ENCODE assay signal across 9 cellular contexts in genomic region chr3:40718681-40719080, GRCh38.
DNase-seq lines count a peak whose midpoint lies in the region; ATAC-seq and TF ChIP-seq lines count a peak whose summit lies in the region.
"Had no signal": no experiment of that assay in that cellular context is flagged by ENCODE, and none has a peak within 500 bp of the region (broad histone marks: within the 10 kb centered on the region; RNA-seq: fewer than 3 reads in every experiment).

No MANE protein-coding gene starts in this region.

- H3K4me2 ChIP-seq in neural progenitor cell: no peak overlapping the region

- peaks cover 17% of the 10 kb centered on the region for H3K4me1 Mint-ChIP-seq in neural progenitor cell
- H3K4me1 Mint-ChIP-seq in activated T-helper 17 cell treated with anti-CD3 and anti-CD28 coated beads, Interleukin-2, amount 50 U/mL, for 72 hours: no peaks in the 10 kb centered on the region
- H3K4me1 Mint-ChIP-seq in endodermal cell: peaks cover 5% of the 10 kb centered on the region

- H2AFZ ChIP-seq in neural progenitor cell (replicated peaks): peak overlapping the region; percentile 46

- H3K36me3 ChIP-seq in neural progenitor cell (no peaks in the 10 kb centered on the region), endodermal cell (ENCODE audit: control insufficient read depth, insufficient read depth, low read length) (no peaks in the 10 kb centered on the region)

- 100% methylated on average over 1 of the region's 1 CpG for WGBS in endodermal cell (ENCODE audit: insufficient coverage in 1 of 2, insufficient read length in 1 of 2), 2 experiments

- H3K4me3 ChIP-seq in neural progenitor cell: no peak overlapping the region
- no peak overlapping the region for H3K4me3 ChIP-seq in endodermal cell (ENCODE audit: low read length)

- H3K9me3 ChIP-seq in neural progenitor cell (ENCODE audit: low read depth): no peaks in the 10 kb centered on the region
- no peaks in the 10 kb centered on the region for H3K9me3 ChIP-seq in endodermal cell (ENCODE audit: control insufficient read depth, low read length)

- ATAC-seq in GM19023 (IDR thresholded peaks at IDR 0.05; ENCODE audit: unreplicated experiment): peak; percentile 81
- ATAC-seq in HG02610 (IDR thresholded peaks at IDR 0.05; ENCODE audit: unreplicated experiment): peak; percentile 79
- ATAC-seq in HG03571 (IDR thresholded peaks at IDR 0.05; ENCODE audit: unreplicated experiment): peak; percentile 89
- no peak for ATAC-seq in activated T-helper 17 cell treated with anti-CD3 and anti-CD28 coated beads, Interleukin-2, amount 50 U/mL, for 72 hours (replicated peaks)

- H3K27ac ChIP-seq in neural progenitor cell (no peak overlapping the region), endodermal cell (ENCODE audit: low read depth, low read length) (no peak overlapping the region)

- H3K79me2 ChIP-seq in neural progenitor cell (ENCODE audit: low read depth): no peaks in the 10 kb centered on the region

- H3K9ac ChIP-seq in neural progenitor cell: no peak overlapping the region
- no peak overlapping the region for H3K9ac ChIP-seq in endodermal cell (ENCODE audit: extremely low read depth, low read length, poor library complexity, severe bottlenecking)

- H3K9me3 Mint-ChIP-seq in neural progenitor cell (no peaks in the 10 kb centered on the region), endodermal cell (no peaks in the 10 kb centered on the region)
- no peaks in the 10 kb centered on the region for H3K9me3 Mint-ChIP-seq in activated T-helper 17 cell treated with anti-CD3 and anti-CD28 coated beads, Interleukin-2, amount 50 U/mL, for 72 hours

- no peaks in the 10 kb centered on the region for H3K36me3 Mint-ChIP-seq in neural progenitor cell
- no peaks in the 10 kb centered on the region for H3K36me3 Mint-ChIP-seq in activated T-helper 17 cell treated with anti-CD3 and anti-CD28 coated beads, Interleukin-2, amount 50 U/mL, for 72 hours (ENCODE audit: low read depth)
- H3K36me3 Mint-ChIP-seq in endodermal cell (ENCODE audit: low read depth): no peaks in the 10 kb centered on the region

- H3K4me3 Mint-ChIP-seq in neural progenitor cell (no peak overlapping the region), endodermal cell (no peak overlapping the region)
- no peak overlapping the region for H3K4me3 Mint-ChIP-seq in activated T-helper 17 cell treated with anti-CD3 and anti-CD28 coated beads, Interleukin-2, amount 50 U/mL, for 72 hours

- H3K27ac Mint-ChIP-seq in neural progenitor cell: no peak overlapping the region
- H3K27ac Mint-ChIP-seq in activated T-helper 17 cell treated with anti-CD3 and anti-CD28 coated beads, Interleukin-2, amount 50 U/mL, for 72 hours: no peak overlapping the region
- no peak overlapping the region for H3K27ac Mint-ChIP-seq in endodermal cell

- H4K20me1 ChIP-seq in neural progenitor cell (ENCODE audit: low read depth): no peaks in the 10 kb centered on the region

- TF ChIP-seq CTCF in neural progenitor cell (IDR thresholded peaks at IDR 0.05) (no peak), endodermal cell (conservative IDR thresholded peaks at IDR 0.05) (no peak)

- no peaks in the 10 kb centered on the region for H3F3A ChIP-seq in neural progenitor cell (ENCODE audit: low read depth)

- H3K4me1 ChIP-seq in neural progenitor cell (peaks cover 7% of the 10 kb centered on the region), endodermal cell (ENCODE audit: control insufficient read depth, insufficient read depth, low read length) (no peaks in the 10 kb centered on the region)

- no peaks in the 10 kb centered on the region for H3K27me3 ChIP-seq in neural progenitor cell
- H3K27me3 ChIP-seq in endodermal cell (ENCODE audit: control insufficient read depth, insufficient read depth, low read length, poor library complexity, severe bottlenecking): no peaks in the 10 kb centered on the region

- DNase-seq in neural progenitor cell (ENCODE audit: low spot score): no peak
- DNase-seq in endodermal cell: no peak
- no peak for DNase-seq in NCI-H1436 (lab: John Stamatoyannopoulos, UW)
- no peak for DNase-seq in occipital lobe (lab: John Stamatoyannopoulos, UW)
- DNase-seq: T-helper 2 cell had no signal

- H3K27me3 Mint-ChIP-seq in neural progenitor cell (ENCODE audit: insufficient read depth, low read depth): peaks cover 6% of the 10 kb centered on the region
- peaks cover 14% of the 10 kb centered on the region for H3K27me3 Mint-ChIP-seq in activated T-helper 17 cell treated with anti-CD3 and anti-CD28 coated beads, Interleukin-2, amount 50 U/mL, for 72 hours
- peaks cover 16% of the 10 kb centered on the region for H3K27me3 Mint-ChIP-seq in endodermal cell (ENCODE audit: insufficient read depth)
